In the genomic region with DNA sequence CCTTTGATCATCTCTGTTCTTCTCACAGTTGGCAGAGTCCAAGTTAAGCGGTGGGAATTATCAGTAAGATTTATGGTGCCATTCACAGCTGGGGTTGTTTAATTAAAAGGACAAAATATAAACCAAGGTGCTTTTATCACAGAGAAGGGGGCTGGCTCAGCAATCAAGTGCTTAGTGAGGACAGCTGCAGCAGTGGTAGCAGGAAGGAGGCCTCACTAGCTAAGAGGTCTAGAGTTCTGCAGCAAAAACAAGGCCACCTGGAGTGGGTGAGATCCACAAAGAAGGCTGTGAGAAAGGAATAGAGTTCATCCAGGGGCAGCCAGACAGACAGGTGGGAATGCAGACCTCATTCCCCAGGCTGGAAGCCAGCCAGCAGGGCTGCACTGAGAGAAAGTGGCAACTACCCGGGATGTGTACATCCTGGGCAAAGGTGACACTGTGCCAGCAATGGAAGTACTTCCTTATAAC, we compare ENCODE assay signal across 12 cellular contexts. TPM values are rescaled to one million over a fixed set of nuclear protein-coding genes. Genes with fewer than 3 reads are reported as not detected.
DNase-seq lines count a peak whose midpoint lies in the region; ATAC-seq and TF ChIP-seq lines count a peak whose summit lies in the region.
"Had no signal": no experiment of that assay in that cellular context is flagged by ENCODE, and none has a peak within 500 bp of the region (broad histone marks: within the 10 kb centered on the region; RNA-seq: fewer than 3 reads in every experiment).

No MANE protein-coding gene starts in this region.

- no peak overlapping the region for H3K4me3 ChIP-seq in PC-3 (ENCODE audit: low read length)
- H3K4me3 ChIP-seq in smooth muscle cell: no peak overlapping the region

- BruUV-seq in PC-3 (replicated peaks; lab: Mats Ljungman, UMichigan): no TSS peak

- no peaks in the 10 kb centered on the region for H3F3A ChIP-seq in PC-3 (ENCODE audit: low read length, unreplicated experiment)
- H3F3A ChIP-seq in smooth muscle cell (ENCODE audit: low read depth): no peaks in the 10 kb centered on the region

- H3K9ac ChIP-seq in PC-3 (ENCODE audit: low read length) (no peak overlapping the region), smooth muscle cell (ENCODE audit: low read depth) (no peak overlapping the region)

- peak; percentile 76 for DNase-seq in COLO668 (lab: John Stamatoyannopoulos, UW; ENCODE audit: unreplicated experiment)
- peak; percentile 99 for DNase-seq in NCI-H1417 treated with DMSO at 0.1 percent for 48 hours (lab: John Stamatoyannopoulos, UW)
- DNase-seq in PC-3: peak; percentile 1
- DNase-seq in lung microvascular endothelial cell (ENCODE audit: low read depth in 2 of 2): peak; percentile 1 to 4
- DNase-seq in smooth muscle cell (lab: John Stamatoyannopoulos, UW; ENCODE audit: unreplicated experiment): no peak
- no peak for DNase-seq in Kasumi-1 (lab: John Stamatoyannopoulos, UW)
- DNase-seq: activated CD4-positive, alpha-beta T cell treated with anti-CD3 and anti-CD28 coated beads, Interleukin-2, amount 10 ng/mL, durations not matched to agents 24 days and 14 days; Karpas-422 had no signal

- H3K4me1 ChIP-seq in PC-3 (ENCODE audit: insufficient read depth, low read length) (no peaks in the 10 kb centered on the region), smooth muscle cell (ENCODE audit: low read depth) (no peaks in the 10 kb centered on the region)

- CTCF ChIA-PET in PC-3 (lab: Charles Lee): no interaction called here

- intact Hi-C loops in PC-3 (cut with micrococcal nuclease): no loop called here

- H4K20me1 ChIP-seq in PC-3 (ENCODE audit: low read length): no peaks in the 10 kb centered on the region
- peaks cover 13% of the 10 kb centered on the region for H4K20me1 ChIP-seq in smooth muscle cell (ENCODE audit: low read depth)

- no peak overlapping the region for H3K27ac ChIP-seq in PC-3 (ENCODE audit: low read length)
- H3K27ac ChIP-seq in smooth muscle cell (ENCODE audit: low read depth): no peak overlapping the region
- H3K27ac ChIP-seq: epithelial cell of prostate had no signal

- H3K36me3 ChIP-seq in PC-3 (ENCODE audit: low read depth, low read length) (peaks cover 15% of the 10 kb centered on the region; the same call in 1 of the 2 replicates), smooth muscle cell (ENCODE audit: low read depth) (no peaks in the 10 kb centered on the region)

- WGBS in smooth muscle cell (ENCODE audit: low lambda C conversion rate): 96% methylated on average over 2 of the region's 2 CpGs

- no peak for TF ChIP-seq CTCF in PC-3 (conservative IDR thresholded peaks at IDR 0.05; ENCODE audit: low read depth, low read length)
- TF ChIP-seq CTCF in smooth muscle cell (IDR thresholded peaks at IDR 0.05; ENCODE audit: borderline replicate concordance, insufficient read depth, poor library complexity, severe bottlenecking): no peak

- ATAC-seq in PC-3 (no peak), GM19351 (IDR thresholded peaks at IDR 0.05; ENCODE audit: unreplicated experiment) (no peak), GM19467 (IDR thresholded peaks at IDR 0.05; ENCODE audit: unreplicated experiment) (no peak)
- ATAC-seq: Right ventricle myocardium inferior had no signal

- no peak overlapping the region for H3K4me2 ChIP-seq in PC-3 (ENCODE audit: low read length)
- H3K4me2 ChIP-seq in smooth muscle cell: no peak overlapping the region

- no peak overlapping the region for H2AFZ ChIP-seq in PC-3 (ENCODE audit: low read length)
- H2AFZ ChIP-seq in smooth muscle cell (ENCODE audit: low read depth): no peak overlapping the region

- H3K79me2 ChIP-seq in PC-3 (ENCODE audit: low read length): no peaks in the 10 kb centered on the region
- H3K79me2 ChIP-seq in smooth muscle cell (ENCODE audit: low read depth): no peaks in the 10 kb centered on the region

- H3K9me2 ChIP-seq in PC-3 (replicated peaks; ENCODE audit: low read length): no peaks in the 10 kb centered on the region

- H3K27me3 ChIP-seq in PC-3 (ENCODE audit: low read length): no peaks in the 10 kb centered on the region
- H3K27me3 ChIP-seq in smooth muscle cell (ENCODE audit: low read depth): no peaks in the 10 kb centered on the region

- POLR2A ChIA-PET in PC-3 (lab: Charles Lee; ENCODE audit: unreplicated experiment): no interaction called here

- H3K9me3 ChIP-seq in PC-3 (ENCODE audit: low read length): no peaks in the 10 kb centered on the region
- H3K9me3 ChIP-seq in smooth muscle cell (replicated peaks; ENCODE audit: low read depth): no peaks in the 10 kb centered on the region

RNA-seq across cellular contexts. Expression of gene PIGU, which starts 37.1 kb away (rescaled TPM):
- 24.5 and 27.9 TPM in 2 replicates for total RNA-seq in PC-3 (2014; rRNA removed)
- 3.9 and 5.0 TPM in 2 replicates for total RNA-seq in lung microvascular endothelial cell
- total RNA-seq in smooth muscle cell: 43.5 and 50.2 TPM in 2 replicates
- polyA plus RNA-seq in smooth muscle cell: 32.0 and 46.5 TPM in 2 replicates

Comparison
In these comparisons a context has a peak if more than half of its experiments do, and no peak if none do; other contexts are left out.
1. DNase-seq: peak in COLO668 (single experiment), NCI-H1417 treated with DMSO at 0.1 percent for 48 hours (single experiment), PC-3 (single experiment) and lung microvascular endothelial cell (2 of 2); none in smooth muscle cell (single experiment) and Kasumi-1 (0 of 2).